ENCODE assay signal across 9 cellular contexts in genomic region chr18:7872569-7872968, GRCh38.
DNase-seq lines count a peak whose midpoint lies in the region; ATAC-seq and TF ChIP-seq lines count a peak whose summit lies in the region.
"Had no signal": no experiment of that assay in that cellular context is flagged by ENCODE, and none has a peak within 500 bp of the region (broad histone marks: within the 10 kb centered on the region; RNA-seq: fewer than 3 reads in every experiment).

No MANE protein-coding gene starts in this region.

- peak; percentile 72 for TF ChIP-seq RAD21 in HCT116 (IDR thresholded peaks at IDR 0.05; ENCODE audit: low read depth)

- H3K4me3 ChIP-seq in HCT116 (replicated peaks in 1 of 2; ENCODE audit: low read depth in 1 of 2, low read length in 2 of 2) = no peak overlapping the region
- H3K4me3 ChIP-seq in fibroblast of pulmonary artery (replicated peaks; ENCODE audit: low read depth, low read length) = no peak overlapping the region
- H3K4me3 ChIP-seq in retinal pigment epithelial cell (ENCODE audit: low read length) = no peak overlapping the region

- H3K36me3 Mint-ChIP-seq in stimulated activated memory B cell treated with anti-CD40 and anti-IgM and Interleukin-4, amounts not matched to agents 10 μg/mL and 1 μg/mL and 100 μg/mL, for 72 hours = no peaks in the 10 kb centered on the region

- no peak overlapping the region for H3K9ac ChIP-seq in HCT116 (ENCODE audit: low read length)

- H3K9me3 ChIP-seq in HCT116 (ENCODE audit: control insufficient read depth in 1 of 2, insufficient read depth in 1 of 2, low read depth in 1 of 2, low read length in 2 of 2) = no peaks in the 10 kb centered on the region
- H3K9me3 ChIP-seq: neutrophil had no signal

- no peaks in the 10 kb centered on the region; the same call in 1 of the 2 replicates for H3K9me2 ChIP-seq in HCT116 (ENCODE audit: insufficient read depth)

- peak; percentile 71 for DNase-seq in HCT116 (ENCODE audit: low read depth, low spot score)
- DNase-seq in NCI-H69 (lab: John Stamatoyannopoulos, UW) = peak; percentile 62
- peak; percentile 32 for DNase-seq in fibroblast of pulmonary artery (ENCODE audit: low read depth)
- DNase-seq in retinal pigment epithelial cell (ENCODE audit: low read depth) = no peak
- DNase-seq: activated CD4-positive, alpha-beta T cell treated with anti-CD3 and anti-CD28 coated beads, Interleukin-2, amount 50 U/mL, for 4 hours had no signal

- no peak overlapping the region for H3K4me3 Mint-ChIP-seq in stimulated activated memory B cell treated with anti-CD40 and anti-IgM and Interleukin-4, amounts not matched to agents 10 μg/mL and 1 μg/mL and 100 μg/mL, for 72 hours

- no peak overlapping the region for H3K27ac Mint-ChIP-seq in stimulated activated memory B cell treated with anti-CD40 and anti-IgM and Interleukin-4, amounts not matched to agents 10 μg/mL and 1 μg/mL and 100 μg/mL, for 72 hours

- TF ChIP-seq CTCF in HCT116 (IDR thresholded peaks at IDR 0.05 in 2 of 3, conservative IDR thresholded peaks at IDR 0.05 in 1 of 3; ENCODE audit: borderline replicate concordance in 1 of 3, insufficient read depth in 1 of 3, low read depth in 2 of 3, low read length in 2 of 3) (peak; percentile 23 to 48 (median 35); a peak in 4 of 6 replicates), fibroblast of pulmonary artery (IDR thresholded peaks at IDR 0.05; ENCODE audit: low read length, missing control alignments) (peak; percentile 12), retinal pigment epithelial cell (conservative IDR thresholded peaks at IDR 0.05; ENCODE audit: low read depth, low read length) (peak; percentile 16)

- RAD21 ChIA-PET in HCT116 (lab: Charles Lee; ENCODE audit: low non-redundant PET in 1 of 2, low total read pairs in 2 of 2, uncharacterized antibody in 2 of 2, unreplicated experiment in 2 of 2) = no interaction called here

- no peaks in the 10 kb centered on the region for H4K20me1 ChIP-seq in HCT116 (ENCODE audit: insufficient read depth)

- POLR2A ChIA-PET in HCT116 (lab: Charles Lee) = no interaction called here

- TF ChIP-seq POLR2A in HCT116 (IDR thresholded peaks at IDR 0.05; ENCODE audit: borderline replicate concordance, extremely low read depth, insufficient read depth, insufficient read length) = no peak

- no peaks in the 10 kb centered on the region for H3K4me1 Mint-ChIP-seq in stimulated activated memory B cell treated with anti-CD40 and anti-IgM and Interleukin-4, amounts not matched to agents 10 μg/mL and 1 μg/mL and 100 μg/mL, for 72 hours

- no peak overlapping the region for H3K27ac ChIP-seq in HCT116 (ENCODE audit: low read depth, low read length)
- H3K27ac ChIP-seq: neutrophil had no signal

- no peaks in the 10 kb centered on the region for H3K27me3 ChIP-seq in HCT116 (ENCODE audit: insufficient read depth, low read length)
- H3K27me3 ChIP-seq: neutrophil had no signal

- H3K4me2 ChIP-seq in HCT116 (ENCODE audit: low read length) = peak overlapping the region; percentile 36

- H3K27me3 Mint-ChIP-seq in stimulated activated memory B cell treated with anti-CD40 and anti-IgM and Interleukin-4, amounts not matched to agents 10 μg/mL and 1 μg/mL and 100 μg/mL, for 72 hours = no peaks in the 10 kb centered on the region

- BruUV-seq in HCT116 (replicated peaks; lab: Mats Ljungman, UMichigan) = no TSS peak

- peaks cover 6% of the 10 kb centered on the region for H3K9me3 Mint-ChIP-seq in stimulated activated memory B cell treated with anti-CD40 and anti-IgM and Interleukin-4, amounts not matched to agents 10 μg/mL and 1 μg/mL and 100 μg/mL, for 72 hours

- peak overlapping the region; percentile 9 for H2AFZ ChIP-seq in HCT116 (ENCODE audit: low read depth, low read length, poor library complexity, severe bottlenecking)

- peaks cover 10 to 15% of the 10 kb centered on the region in 2 experiments for H3K4me1 ChIP-seq in HCT116 (ENCODE audit: control insufficient read depth in 1 of 2, insufficient read depth in 2 of 2, low read length in 2 of 2)

- no peaks in the 10 kb centered on the region for H3K36me3 ChIP-seq in HCT116 (ENCODE audit: control insufficient read depth in 1 of 2, insufficient read depth in 2 of 2, low read length in 2 of 2)
- H3K36me3 ChIP-seq: neutrophil had no signal

- intact Hi-C loops in HCT116 (cut with micrococcal nuclease) = no loop called here

- no peaks in the 10 kb centered on the region for H3K79me2 ChIP-seq in HCT116 (ENCODE audit: insufficient read depth, low read length)

- ATAC-seq in HCT116 (peak; percentile 100), HG03460 (IDR thresholded peaks at IDR 0.05; ENCODE audit: unreplicated experiment) (no peak), GM18907 (IDR thresholded peaks at IDR 0.05; ENCODE audit: unreplicated experiment) (no peak)
- no peak for ATAC-seq in stimulated activated memory B cell treated with anti-CD40 and anti-IgM and Interleukin-4, amounts not matched to agents 10 μg/mL and 1 μg/mL and 100 μg/mL, for 72 hours

- CTCF ChIA-PET in HCT116 (lab: Charles Lee) = interaction anchor here (1.2 kb wide), 1 partner anchor 17 kb away, joined by 3 read pairs; no protein-coding TSS in a partner anchor

TF ChIP-seq in HCT116, 20 proteins besides CTCF, POLR2A, EP300 and RAD21 (continues in another document):
- peak; percentile 58; the same call in 1 of the 2 replicates for TF ChIP-seq JUND (IDR thresholded peaks at IDR 0.05)
- no peak for TF ChIP-seq EZH2phosphoT487 (IDR thresholded peaks at IDR 0.05; ENCODE audit: borderline replicate concordance)
- TF ChIP-seq SIN3A (IDR thresholded peaks at IDR 0.05; ENCODE audit: low read depth) = no peak
- no peak for TF ChIP-seq SRF (IDR thresholded peaks at IDR 0.05; ENCODE audit: low read depth)
- TF ChIP-seq REST (IDR thresholded peaks at IDR 0.05; ENCODE audit: low read depth) = no peak
- no peak for TF ChIP-seq EZH2 (IDR thresholded peaks at IDR 0.05)
- TF ChIP-seq FOSL1 (IDR thresholded peaks at IDR 0.05; ENCODE audit: low read depth) = peak; percentile 60; the same call in 1 of the 2 replicates
- TF ChIP-seq ELF1 (IDR thresholded peaks at IDR 0.05; ENCODE audit: borderline replicate concordance, low read depth) = no peak
- no peak for TF ChIP-seq YY1 (IDR thresholded peaks at IDR 0.05; ENCODE audit: extremely low read depth, insufficient replicate concordance, low read depth, low read length)
- no peak for TF ChIP-seq ZNF274 (IDR thresholded peaks at IDR 0.05; ENCODE audit: low read depth, low read length)
- TF ChIP-seq SP1 (IDR thresholded peaks at IDR 0.05; ENCODE audit: low read depth) = peak; percentile 46
- TF ChIP-seq ZBTB33 (IDR thresholded peaks at IDR 0.05; ENCODE audit: extremely low read depth, insufficient replicate concordance, low read length) = no peak
- TF ChIP-seq ZFX (IDR thresholded peaks at IDR 0.05) = no peak
- TF ChIP-seq, protein P1, sequence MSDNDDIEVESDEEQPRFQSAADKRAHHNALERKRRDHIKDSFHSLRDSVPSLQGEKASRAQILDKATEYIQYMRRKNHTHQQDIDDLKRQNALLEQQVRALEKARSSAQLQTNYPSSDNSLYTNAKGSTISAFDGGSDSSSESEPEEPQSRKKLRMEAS (IDR thresholded peaks at IDR 0.05) = peak; percentile 72
- TF ChIP-seq EGR1 (IDR thresholded peaks at IDR 0.05; ENCODE audit: low read depth) = no peak
- peak; percentile 21; the same call in 1 of the 2 replicates for TF ChIP-seq CEBPB (IDR thresholded peaks at IDR 0.05; ENCODE audit: low read depth)
- TF ChIP-seq ATF3 (IDR thresholded peaks at IDR 0.05) = no peak
- TF ChIP-seq TCF7L2 (IDR thresholded peaks at IDR 0.05; ENCODE audit: borderline replicate concordance, extremely low read depth, insufficient read depth, insufficient read length) = peak; percentile 42
